In the genomic region with DNA sequence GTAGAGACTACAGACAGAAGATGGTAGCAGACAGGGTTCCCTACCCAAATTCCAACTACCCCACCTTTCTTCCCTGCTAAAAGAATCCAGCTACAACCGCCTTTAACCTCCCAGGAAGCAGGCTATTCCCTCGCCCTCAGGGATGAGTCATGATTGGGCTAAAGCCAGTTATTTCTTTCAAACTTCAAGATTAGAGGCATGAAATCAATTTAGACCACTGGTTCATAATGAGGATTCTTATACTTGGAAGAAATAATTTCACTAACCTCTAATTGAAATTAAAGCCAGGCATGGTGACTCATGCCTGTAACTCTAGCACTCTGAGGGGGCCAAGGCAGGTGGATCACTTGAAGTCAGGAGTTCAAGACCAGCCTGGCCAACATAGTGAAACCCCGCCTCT, we compare ENCODE assay signal across 10 cellular contexts. TPM values are rescaled to one million over a fixed set of nuclear protein-coding genes. Genes with fewer than 3 reads are reported as not detected.
DNase-seq lines count a peak whose midpoint lies in the region; ATAC-seq and TF ChIP-seq lines count a peak whose summit lies in the region.
"Had no signal": no experiment of that assay in that cellular context is flagged by ENCODE, and none has a peak within 500 bp of the region (broad histone marks: within the 10 kb centered on the region; RNA-seq: fewer than 3 reads in every experiment).

No MANE protein-coding gene starts in this region.

- H3K9me2 ChIP-seq in PC-3 (replicated peaks; ENCODE audit: low read length) = no peaks in the 10 kb centered on the region

- H2AFZ ChIP-seq in PC-3 (ENCODE audit: low read length) = no peak overlapping the region

- peaks cover 23% of the 10 kb centered on the region; the same call in 1 of the 2 replicates for H4K20me1 ChIP-seq in PC-3 (ENCODE audit: low read length)

- no peak overlapping the region for H3K27ac Mint-ChIP-seq in T-cell

- H3K36me3 Mint-ChIP-seq in T-cell = peaks cover 14% of the 10 kb centered on the region

- DNase-seq in ELR (ENCODE audit: low read depth) = peak; percentile 85
- DNase-seq in PC-3 = peak; percentile 84
- DNase-seq in epidermal melanocyte (ENCODE audit: insufficient read length, low spot score) = peak; percentile 49
- DNase-seq in myocyte (ENCODE audit: low read depth) = peak; percentile 75
- DNase-seq in T-cell = no peak
- DNase-seq: activated CD4-positive, CD25-positive, alpha-beta regulatory T cell treated with anti-CD3 and anti-CD28 coated beads, Interleukin-2, amount 50 U/mL, for 72 hours; posterior cingulate gyrus had no signal

- no peaks in the 10 kb centered on the region for H3K27me3 Mint-ChIP-seq in T-cell

- peaks cover 96% of the 10 kb centered on the region for H3K79me2 ChIP-seq in PC-3 (ENCODE audit: low read length)

- H3K9me3 Mint-ChIP-seq in T-cell = no peaks in the 10 kb centered on the region

- H3K4me1 ChIP-seq in PC-3 (ENCODE audit: insufficient read depth, low read length) = peaks cover 13% of the 10 kb centered on the region

- BruUV-seq in PC-3 (replicated peaks; lab: Mats Ljungman, UMichigan) = no TSS peak

- H3K4me2 ChIP-seq in PC-3 (ENCODE audit: low read length) = peak overlapping the region; percentile 61

- no peak overlapping the region for H3K9ac ChIP-seq in PC-3 (ENCODE audit: low read length)

- POLR2A ChIA-PET in PC-3 (lab: Charles Lee; ENCODE audit: unreplicated experiment) (no interaction called here), T-cell (lab: Charles Lee) (interaction anchor here in 1 of 2 donors (0.5 kb wide), 1 partner anchor 20 kb away, joined by 3 read pairs; a partner anchor contains a TSS)

- intact Hi-C loops in PC-3 (cut with micrococcal nuclease) = no loop called here

- ATAC-seq in PC-3 = peak; percentile 95
- no peak for ATAC-seq in HG02798 (IDR thresholded peaks at IDR 0.05; ENCODE audit: poor library complexity, unreplicated experiment)
- ATAC-seq in T-cell (replicated peaks in 1 of 4) = no peak
- ATAC-seq in GM21360 (IDR thresholded peaks at IDR 0.05; ENCODE audit: unreplicated experiment) = no peak
- no peak for ATAC-seq in HG02884 (IDR thresholded peaks at IDR 0.05; ENCODE audit: unreplicated experiment)

- no peaks in the 10 kb centered on the region for H3K27me3 ChIP-seq in PC-3 (ENCODE audit: low read length)

- H3K9me3 ChIP-seq in PC-3 (ENCODE audit: low read length) = no peaks in the 10 kb centered on the region

- TF ChIP-seq CTCF in PC-3 (conservative IDR thresholded peaks at IDR 0.05; ENCODE audit: low read depth, low read length) = no peak

- CTCF ChIA-PET in PC-3 (lab: Charles Lee) = interaction anchor here (0.5 kb wide), 1 partner anchor 258 kb away, joined by 7 read pairs; no protein-coding TSS in a partner anchor
- CTCF ChIA-PET in T-cell (lab: Charles Lee) = interaction anchor here in 1 of 2 donors (1.1 kb wide), 1 partner anchor 13 kb away, joined by 3 read pairs; no protein-coding TSS in a partner anchor

- H3K4me3 ChIP-seq in PC-3 (ENCODE audit: low read length) = no peak overlapping the region

- peak overlapping the region; percentile 16 for H3K27ac ChIP-seq in PC-3 (ENCODE audit: low read length)

- H3K4me1 Mint-ChIP-seq in T-cell = peaks cover 60 to 73% (median 63%) of the 10 kb centered on the region in 3 donors

- H3K36me3 ChIP-seq in PC-3 (ENCODE audit: low read depth, low read length) = peaks cover 7% of the 10 kb centered on the region

- no peaks in the 10 kb centered on the region for H3F3A ChIP-seq in PC-3 (ENCODE audit: low read length, unreplicated experiment)

- H3K4me3 Mint-ChIP-seq in T-cell = no peak overlapping the region

RNA-seq across cellular contexts. Expression of a gene that starts 20.0 kb away (rescaled TPM):
- total RNA-seq in PC-3 (2014; rRNA removed) (113 and 147 TPM in 2 replicates), myocyte (167 and 173 TPM in 2 replicates), T-cell (100 to 1,000 TPM; 185 to 219 (median 192) TPM)
- 91.2 TPM for polyA plus RNA-seq in myocyte (2012)

RNA-seq across cellular contexts. Expression of a gene that starts 20.5 kb away (rescaled TPM):
- total RNA-seq in PC-3 (2014; rRNA removed) (3.6 and 4.3 TPM in 2 replicates), myocyte (1.5 and 2.1 TPM in 2 replicates), T-cell (1 to 10 TPM in 3 of 5 donors, under 1 TPM in 2; 0.62 to 1.6 (median 1.1) TPM)
- 2.2 TPM for polyA plus RNA-seq in myocyte (2012)

Comparison
In these comparisons a context has a peak if more than half of its experiments do, and no peak if none do; other contexts are left out.
1. DNase-seq: peak in ELR (single experiment), PC-3 (single experiment), epidermal melanocyte (single experiment) and myocyte (single experiment); none in T-cell (0 of 34).